In genomic region chr3:33915796-33916589, GRCh38 we compare ENCODE assay signal across 9 cellular contexts.
DNase-seq lines count a peak whose midpoint lies in the region; ATAC-seq and TF ChIP-seq lines count a peak whose summit lies in the region.
"Had no signal": no experiment of that assay in that cellular context is flagged by ENCODE, and none has a peak within 500 bp of the region (broad histone marks: within the 10 kb centered on the region; RNA-seq: fewer than 3 reads in every experiment).

No MANE protein-coding gene starts in this region.

- no peak overlapping the region for H2BK15ac ChIP-seq in mesenchymal stem cell (ENCODE audit: low read depth, poor library complexity, severe bottlenecking)

- 83% methylated on average over 9 of the region's 9 CpGs for WGBS in mesenchymal stem cell
- WGBS in lower leg skin, 2 donors = 37 to 40% methylated on average over 9 of the region's 9 CpGs

- H3K9me3 ChIP-seq in mesenchymal stem cell (ENCODE audit: control insufficient read depth, low read length) = no peaks in the 10 kb centered on the region

- H3K27me3 ChIP-seq in mesenchymal stem cell (ENCODE audit: control insufficient read depth in 1 of 2, insufficient read depth in 1 of 2, low read length in 2 of 2) = peaks cover 0 to 10% of the 10 kb centered on the region in 2 experiments

- no peak for TF ChIP-seq POLR2A in lower leg skin (IDR thresholded peaks at IDR 0.05)

- intact Hi-C loops in lower leg skin (cut with DNase I; ENCODE audit: low total_unique reads) = no loop called here

- H2BK120ac ChIP-seq in mesenchymal stem cell (ENCODE audit: low read depth, low read length) = no peak overlapping the region

- no peak overlapping the region for H2AFZ ChIP-seq in mesenchymal stem cell (ENCODE audit: low read depth, low read length)

- peak; percentile 85 for DNase-seq in Ammon's horn (ENCODE audit: low spot score)
- DNase-seq in HuH-7.5 (ENCODE audit: low spot score) = peak; percentile 27
- DNase-seq in amygdala (lab: John Stamatoyannopoulos, UW) = peak in 42 of 56 donors; percentile 6 to 70 (median 28)
- DNase-seq in mesenchymal stem cell = peak; percentile 9
- DNase-seq in lower leg skin (ENCODE audit: low spot score in 2 of 2) = no peak
- DNase-seq in NCI-H345 (lab: John Stamatoyannopoulos, UW) = no peak
- DNase-seq: activated naive CD8-positive, alpha-beta T cell treated with anti-CD3 and anti-CD28 coated beads, Interleukin-2, amount 10 ng/mL, durations not matched to agents 7 days and 5 days had no signal

- H4K8ac ChIP-seq in mesenchymal stem cell (ENCODE audit: low read length) = no peak overlapping the region

- H3K23ac ChIP-seq in mesenchymal stem cell (ENCODE audit: low read length in 2 of 2) = no peak overlapping the region

- H3K4me2 ChIP-seq in mesenchymal stem cell (ENCODE audit: low read length, poor library complexity, severe bottlenecking) = no peak overlapping the region

- no peak for TF ChIP-seq CTCF in lower leg skin (IDR thresholded peaks at IDR 0.05)

- H3K4ac ChIP-seq in mesenchymal stem cell (ENCODE audit: low read depth in 1 of 2, low read length in 2 of 2) = no peak overlapping the region

- no peak overlapping the region for H3K18ac ChIP-seq in mesenchymal stem cell (ENCODE audit: low read depth in 1 of 2, low read length in 2 of 2)

- H2AK5ac ChIP-seq in mesenchymal stem cell (ENCODE audit: low read length, severe bottlenecking) = no peak overlapping the region

- no peak overlapping the region for H3K9ac ChIP-seq in mesenchymal stem cell (ENCODE audit: low read length)

- no peaks in the 10 kb centered on the region for H3K36me3 ChIP-seq in mesenchymal stem cell (ENCODE audit: control insufficient read depth in 1 of 2, insufficient read depth in 2 of 2, low read depth in 1 of 2, low read length in 2 of 2)

- no peak overlapping the region for H3K14ac ChIP-seq in mesenchymal stem cell (ENCODE audit: low read length in 2 of 2)

- H3K27ac ChIP-seq in mesenchymal stem cell (ENCODE audit: low read length, poor library complexity, severe bottlenecking) = no peak overlapping the region

- no peak overlapping the region for H3K4me3 ChIP-seq in mesenchymal stem cell (ENCODE audit: insufficient read depth in 1 of 2, low read depth in 1 of 2, low read length in 2 of 2)
- H3K4me3 ChIP-seq in lower leg skin (ENCODE audit: low read depth, poor library complexity, severe bottlenecking) = no peak overlapping the region

- H4K91ac ChIP-seq in mesenchymal stem cell (ENCODE audit: low read length) = peak overlapping the region; percentile 22

- ATAC-seq in GM19467 (IDR thresholded peaks at IDR 0.05; ENCODE audit: unreplicated experiment) (peak; percentile 66), HG02610 (IDR thresholded peaks at IDR 0.05; ENCODE audit: unreplicated experiment) (no peak)

- no peak overlapping the region for H2BK12ac ChIP-seq in mesenchymal stem cell (ENCODE audit: low read length in 2 of 2)

- H2BK5ac ChIP-seq in mesenchymal stem cell (ENCODE audit: low read depth, low read length, poor library complexity, severe bottlenecking) = no peak overlapping the region

- H3K79me1 ChIP-seq in mesenchymal stem cell (replicated peaks; ENCODE audit: low read length, poor library complexity, severe bottlenecking) = no peaks in the 10 kb centered on the region

- H3K4me1 ChIP-seq in mesenchymal stem cell (ENCODE audit: control insufficient read depth, insufficient read depth, low read depth, low read length) = peaks cover 8% of the 10 kb centered on the region

Comparison
In these comparisons a context has a peak if more than half of its experiments do, and no peak if none do; other contexts are left out.
1. DNase-seq: peak in Ammon's horn (single experiment), HuH-7.5 (single experiment), amygdala (42 of 56) and mesenchymal stem cell (single experiment); none in lower leg skin (0 of 2) and NCI-H345 (single experiment).